1 cellular context compared by ENCODE assay signal in genomic region chr1:22600817-22601605, GRCh38.
TF ChIP-seq lines count a peak whose summit lies in the region.

No MANE protein-coding gene starts in this region.

TF ChIP-seq in WTC11, 78 proteins besides CTCF, POLR2A, EP300 and RAD21 (continued from another document):
- no peak for TF ChIP-seq MAX (CRISPR knock-in tag; IDR thresholded peaks at IDR 0.05)
